In genomic region chr5:88846434-88846833, GRCh38 we compare ENCODE assay signal across 28 cellular contexts. TPM values are rescaled to one million over a fixed set of nuclear protein-coding genes. Genes with fewer than 3 reads are reported as not detected.
DNase-seq lines count a peak whose midpoint lies in the region; ATAC-seq, FAIRE-seq and TF ChIP-seq lines count a peak whose summit lies in the region.
"Had no signal": no experiment of that assay in that cellular context is flagged by ENCODE, and none has a peak within 500 bp of the region (broad histone marks: within the 10 kb centered on the region; RNA-seq: fewer than 3 reads in every experiment).

No MANE protein-coding gene starts in this region.

- H3K4me1 Mint-ChIP-seq in stimulated activated memory B cell treated with anti-CD40 and anti-IgM and Interleukin-4, amounts not matched to agents 10 μg/mL and 1 μg/mL and 100 μg/mL, for 72 hours = peaks cover 31% of the 10 kb centered on the region

- intact Hi-C loops in left ventricle myocardium inferior (cut with micrococcal nuclease) = no loop called here
- intact Hi-C loops in heart right ventricle (cut with DNase I) = no loop called here
- intact Hi-C loops in dorsolateral prefrontal cortex (cut with DNase I) = no loop called here
- intact Hi-C loops in left lung (cut with DNase I) = no loop called here

- H3K9me3 Mint-ChIP-seq in stimulated activated memory B cell treated with anti-CD40 and anti-IgM and Interleukin-4, amounts not matched to agents 10 μg/mL and 1 μg/mL and 100 μg/mL, for 72 hours = no peaks in the 10 kb centered on the region
- H3K9me3 Mint-ChIP-seq: CD8-positive, alpha-beta T cell had no signal

- H3K27ac ChIP-seq in left ventricle myocardium inferior (replicated peaks) (peak overlapping the region; percentile 59), heart right ventricle (peak overlapping the region in 1 of 10 donors; percentile 42), dorsolateral prefrontal cortex (peak overlapping the region in 39 of 59 donors; percentile 0 to 69 (median 50)), left lung (no peak overlapping the region)
- H3K27ac ChIP-seq: GM23248, Peyer's patch, SK-N-MC had no signal

- peaks cover 58% of the 10 kb centered on the region for H3K4me1 ChIP-seq in left ventricle myocardium inferior
- peaks cover 0 to 64% (median 43%) of the 10 kb centered on the region in 9 donors for H3K4me1 ChIP-seq in heart right ventricle
- H3K4me1 ChIP-seq in left lung = peaks cover 0 to 26% of the 10 kb centered on the region in 2 donors
- H3K4me1 ChIP-seq: Caco-2 had no signal

- H3K9me3 ChIP-seq in left ventricle myocardium inferior (replicated peaks) (no peaks in the 10 kb centered on the region), heart right ventricle (no peaks in the 10 kb centered on the region), left lung (no peaks in the 10 kb centered on the region)
- H3K9me3 ChIP-seq: Caco-2, Peyer's patch had no signal

- H3K27me3 Mint-ChIP-seq in stimulated activated memory B cell treated with anti-CD40 and anti-IgM and Interleukin-4, amounts not matched to agents 10 μg/mL and 1 μg/mL and 100 μg/mL, for 72 hours = no peaks in the 10 kb centered on the region

- TF ChIP-seq CTCF in left ventricle myocardium inferior (IDR thresholded peaks at IDR 0.05; ENCODE audit: borderline replicate concordance) (no peak), heart right ventricle (IDR thresholded peaks at IDR 0.05) (no peak), dorsolateral prefrontal cortex (IDR thresholded peaks at IDR 0.05 in 54 of 56, conservative IDR thresholded peaks at IDR 0.05 in 2 of 56; ENCODE audit: low read depth in 1 of 56, partially characterized antibody in 56 of 56) (no peak), left lung (IDR thresholded peaks at IDR 0.05) (no peak)

- DNase-seq in left ventricle myocardium inferior (no peak), heart right ventricle (no peak), GM19239 (ENCODE audit: insufficient read length, low spot score) (no peak), dorsolateral prefrontal cortex (no peak), left lung (no peak), NCI-H1105 treated with DMSO at 0.1 percent for 48 hours (lab: John Stamatoyannopoulos, UW) (no peak)
- DNase-seq in activated CD8-positive, alpha-beta memory T cell treated with anti-CD3 and anti-CD28 coated beads for 24 hours = no peak
- DNase-seq: C1 segment of cervical spinal cord; Caco-2; CD8-positive, alpha-beta T cell; EL; GDM1; GM23248; H7; MV-4-11; NCI-H1105; NCI-H146; NCI-H1930; NCI-H2107; NCI-H526 treated with DMSO at 0.1 percent for 48 hours; OCI-M1; Peyer's patch; SHP77 treated with DMSO at 0.1 percent for 48 hours had no signal

- H3K27me3 ChIP-seq in left ventricle myocardium inferior (ENCODE audit: low read depth) (no peaks in the 10 kb centered on the region), heart right ventricle (no peaks in the 10 kb centered on the region), dorsolateral prefrontal cortex (no peaks in the 10 kb centered on the region), left lung (no peaks in the 10 kb centered on the region)
- H3K27me3 ChIP-seq: Peyer's patch had no signal

- peak; percentile 80 for FAIRE-seq in GM19239 (lab: Jason Lieb, UNC)
- FAIRE-seq: GM12892, HepG2, K562 had no signal

- 92% methylated on average over 1 of the region's 1 CpG for WGBS in heart right ventricle, 2 donors

- ATAC-seq in heart right ventricle (no peak), left lung (no peak)
- no peak for ATAC-seq in stimulated activated memory B cell treated with anti-CD40 and anti-IgM and Interleukin-4, amounts not matched to agents 10 μg/mL and 1 μg/mL and 100 μg/mL, for 72 hours
- ATAC-seq: CD8-positive, alpha-beta T cell; HepG2; K562 had no signal

- H3K4me3 ChIP-seq in left ventricle myocardium inferior (no peak overlapping the region), heart right ventricle (no peak overlapping the region), dorsolateral prefrontal cortex (peak overlapping the region in 7 of 59 donors; percentile 4 to 19 (median 13)), left lung (no peak overlapping the region)
- H3K4me3 ChIP-seq: GM23248, K562, Peyer's patch, SK-N-MC had no signal

- peaks cover 12% of the 10 kb centered on the region for H3K36me3 Mint-ChIP-seq in stimulated activated memory B cell treated with anti-CD40 and anti-IgM and Interleukin-4, amounts not matched to agents 10 μg/mL and 1 μg/mL and 100 μg/mL, for 72 hours
- H3K36me3 Mint-ChIP-seq: CD8-positive, alpha-beta T cell had no signal

- peak overlapping the region; percentile 55 for H3K27ac Mint-ChIP-seq in stimulated activated memory B cell treated with anti-CD40 and anti-IgM and Interleukin-4, amounts not matched to agents 10 μg/mL and 1 μg/mL and 100 μg/mL, for 72 hours
- H3K27ac Mint-ChIP-seq: CD8-positive, alpha-beta T cell had no signal

- H3K36me3 ChIP-seq in left ventricle myocardium inferior (no peaks in the 10 kb centered on the region), heart right ventricle (peaks cover 0 to 9% (median 0%) of the 10 kb centered on the region in 9 donors), left lung (no peaks in the 10 kb centered on the region)
- H3K36me3 ChIP-seq: Peyer's patch had no signal

- H3K4me3 Mint-ChIP-seq in stimulated activated memory B cell treated with anti-CD40 and anti-IgM and Interleukin-4, amounts not matched to agents 10 μg/mL and 1 μg/mL and 100 μg/mL, for 72 hours = no peak overlapping the region
- H3K4me3 Mint-ChIP-seq: CD8-positive, alpha-beta T cell had no signal

RNA-seq across cellular contexts. Expression of gene MEF2C, which starts 36.5 kb away (rescaled TPM):
- 54.2 TPM for total RNA-seq in left ventricle myocardium inferior
- total RNA-seq in heart right ventricle = 10 to 100 TPM; 38.8 to 88.7 (median 70.0) TPM
- 10 to 100 TPM; 11.2 to 25.6 TPM for polyA plus RNA-seq in heart right ventricle
- 100 to 1,000 TPM; 147 to 673 (median 441) TPM for total RNA-seq in dorsolateral prefrontal cortex
- 10 to 100 TPM; 45.7 to 46.1 TPM for total RNA-seq in left lung
- polyA plus RNA-seq: HepG2 had no signal

Comparison
In these comparisons a context has a peak if more than half of its experiments do, and no peak if none do; other contexts are left out.
1. H3K27ac ChIP-seq: peak in left ventricle myocardium inferior (single experiment) and dorsolateral prefrontal cortex (39 of 59); none in left lung (0 of 2).